In genomic region chr3:126987129-126987528, GRCh38 we compare ENCODE assay signal across 1 cellular context.
TF ChIP-seq lines count a peak whose summit lies in the region.

No MANE protein-coding gene starts in this region.

TF ChIP-seq in HepG2, 621 proteins besides CTCF, POLR2A, EP300 and RAD21:
- TF ChIP-seq RAD51 (IDR thresholded peaks at IDR 0.05; ENCODE audit: borderline replicate concordance) (no peak), ZNF331 (CRISPR knock-in tag; IDR thresholded peaks at IDR 0.05) (no peak), NFIB (CRISPR knock-in tag; IDR thresholded peaks at IDR 0.05; ENCODE audit: borderline replicate concordance) (no peak), SETDB1 (CRISPR knock-in tag; IDR thresholded peaks at IDR 0.05; ENCODE audit: borderline replicate concordance) (no peak), DRAP1 (CRISPR knock-in tag; IDR thresholded peaks at IDR 0.05) (no peak), EZH2 (conservative IDR thresholded peaks at IDR 0.05; ENCODE audit: low read depth, low read length) (no peak), THRA (CRISPR knock-in tag; IDR thresholded peaks at IDR 0.05; ENCODE audit: borderline replicate concordance) (no peak), DNMT3B (CRISPR knock-in tag; conservative IDR thresholded peaks at IDR 0.05) (no peak), ARID5B (CRISPR knock-in tag; IDR thresholded peaks at IDR 0.05) (no peak), ARID3A (IDR thresholded peaks at IDR 0.05; ENCODE audit: low read depth, low read length) (no peak), ZNF432 (CRISPR knock-in tag; IDR thresholded peaks at IDR 0.05; ENCODE audit: borderline replicate concordance) (no peak), NFRKB (IDR thresholded peaks at IDR 0.05) (no peak), ZNF530 (CRISPR knock-in tag; IDR thresholded peaks at IDR 0.05; ENCODE audit: low read depth) (no peak), HNF1A (IDR thresholded peaks at IDR 0.05; ENCODE audit: low read depth) (no peak), HNF1A (CRISPR knock-in tag; IDR thresholded peaks at IDR 0.05; ENCODE audit: borderline replicate concordance) (no peak), IKZF5 (CRISPR knock-in tag; IDR thresholded peaks at IDR 0.05) (no peak), ZNF10 (CRISPR knock-in tag; IDR thresholded peaks at IDR 0.05; ENCODE audit: borderline replicate concordance, low read depth) (no peak), KAT2B (IDR thresholded peaks at IDR 0.05; ENCODE audit: borderline replicate concordance, low read depth, low read length) (no peak)
